Comparison of ENCODE assay signal across 22 cellular contexts in genomic region chr21:45280178-45280821, GRCh38. TPM values are rescaled to one million over a fixed set of nuclear protein-coding genes. Genes with fewer than 3 reads are reported as not detected.
DNase-seq lines count a peak whose midpoint lies in the region; ATAC-seq and TF ChIP-seq lines count a peak whose summit lies in the region.
"Had no signal": no experiment of that assay in that cellular context is flagged by ENCODE, and none has a peak within 500 bp of the region (broad histone marks: within the 10 kb centered on the region; RNA-seq: fewer than 3 reads in every experiment).

No MANE protein-coding gene starts in this region.

- no peak for TF ChIP-seq CTCF in activated CD8-positive, alpha-beta T cell treated with anti-CD3 and anti-CD28 coated beads for 36 hours (IDR thresholded peaks at IDR 0.05)
- TF ChIP-seq CTCF in RWPE2 (IDR thresholded peaks at IDR 0.05; ENCODE audit: poor library complexity, severe bottlenecking) (no peak), osteoblast (IDR thresholded peaks at IDR 0.05; ENCODE audit: extremely low read depth, low read depth, low read length) (no peak)

- no peak overlapping the region for H3K4ac ChIP-seq in trophoblast cell (ENCODE audit: low read depth, low read length)

- H3K27ac ChIP-seq in RWPE2 (ENCODE audit: poor library complexity, severe bottlenecking) (no peak overlapping the region), trophoblast cell (ENCODE audit: low read depth, low read length) (no peak overlapping the region), osteoblast (ENCODE audit: low read depth, low read length) (no peak overlapping the region)
- H3K27ac ChIP-seq: foreskin keratinocyte, prostate gland had no signal

- peaks cover 11% of the 10 kb centered on the region for H3K36me3 Mint-ChIP-seq in activated CD8-positive, alpha-beta T cell treated with anti-CD3 and anti-CD28 coated beads, Interleukin-2, amount 10 ng/mL, durations not matched to agents 7 days and 5 days (ENCODE audit: low read depth)
- H3K36me3 Mint-ChIP-seq in activated CD8-positive, alpha-beta T cell treated with anti-CD3 and anti-CD28 coated beads for 36 hours (ENCODE audit: low read depth) = peaks cover 15% of the 10 kb centered on the region

- H4K20me1 ChIP-seq in osteoblast (ENCODE audit: insufficient read depth, low read length) = peaks cover 76% of the 10 kb centered on the region

- no peak overlapping the region for H4K12ac ChIP-seq in trophoblast cell (ENCODE audit: low read depth, low read length)

- H2BK120ac ChIP-seq in trophoblast cell (ENCODE audit: insufficient read depth, low read length, poor library complexity) = no peak overlapping the region

- H3K18ac ChIP-seq in trophoblast cell (ENCODE audit: low read length) = no peak overlapping the region

- H2AK5ac ChIP-seq in trophoblast cell (ENCODE audit: low read length) = no peak overlapping the region

- H3K9ac ChIP-seq in trophoblast cell (ENCODE audit: low read length) = no peak overlapping the region
- H3K9ac ChIP-seq: SK-N-SH had no signal

- no CpG with 5 or more reads among the region's 28 CpGs for WGBS in trophoblast cell (ENCODE audit: extremely low coverage, insufficient coverage, insufficient read length)

- no peak overlapping the region for H2BK5ac ChIP-seq in trophoblast cell (ENCODE audit: low read depth, low read length, poor library complexity)

- no peak overlapping the region for H3K23ac ChIP-seq in trophoblast cell (ENCODE audit: low read length)

- peaks cover 63% of the 10 kb centered on the region for H3K36me3 ChIP-seq in RWPE2 (ENCODE audit: low read depth)
- peaks cover 79 to 86% of the 10 kb centered on the region in 2 experiments for H3K36me3 ChIP-seq in trophoblast cell (ENCODE audit: control insufficient read depth in 1 of 2, insufficient read depth in 2 of 2, low read length in 2 of 2)
- H3K36me3 ChIP-seq in osteoblast (ENCODE audit: insufficient read depth, low read length) = peaks cover 92% of the 10 kb centered on the region

- peak overlapping the region; percentile 47 for H3K27ac Mint-ChIP-seq in activated CD8-positive, alpha-beta T cell treated with anti-CD3 and anti-CD28 coated beads, Interleukin-2, amount 10 ng/mL, durations not matched to agents 7 days and 5 days
- no peak overlapping the region for H3K27ac Mint-ChIP-seq in activated CD8-positive, alpha-beta T cell treated with anti-CD3 and anti-CD28 coated beads for 36 hours
- H3K27ac Mint-ChIP-seq: activated naive CD8-positive, alpha-beta T cell; activated T-cell treated with anti-CD3 and anti-CD28 coated beads, Interleukin-2, amount 50 U/mL, for 72 hours; CD8-positive, alpha-beta T cell had no signal

- no peak overlapping the region for H3K4me3 ChIP-seq in RWPE2 (ENCODE audit: severe bottlenecking)
- H3K4me3 ChIP-seq in trophoblast cell (ENCODE audit: low read depth, low read length) = peak overlapping the region; percentile 23
- H3K4me3 ChIP-seq in osteoblast (ENCODE audit: insufficient read depth, low read length) = no peak overlapping the region
- H3K4me3 ChIP-seq: prostate gland had no signal

- no peak overlapping the region for H2BK12ac ChIP-seq in trophoblast cell (ENCODE audit: low read length)

- H3K4me2 ChIP-seq in trophoblast cell (ENCODE audit: low read length) = no peak overlapping the region
- H3K4me2 ChIP-seq in osteoblast (ENCODE audit: insufficient read depth, low read length) = no peak overlapping the region
- H3K4me2 ChIP-seq: SK-N-SH had no signal

- no peak for ATAC-seq in activated CD8-positive, alpha-beta T cell treated with anti-CD3 and anti-CD28 coated beads, Interleukin-2, amount 10 ng/mL, durations not matched to agents 7 days and 5 days
- ATAC-seq in activated CD8-positive, alpha-beta T cell treated with anti-CD3 and anti-CD28 coated beads for 36 hours = no peak
- no peak for ATAC-seq in RWPE2 (ENCODE audit: low read depth)
- ATAC-seq: activated T-cell treated with anti-CD3 and anti-CD28 coated beads, Interleukin-2, amount 50 U/mL, for 72 hours; CD8-positive, alpha-beta T cell; esophagus mucosa; foreskin keratinocyte had no signal

- DNase-seq in activated CD8-positive, alpha-beta T cell treated with anti-CD3 and anti-CD28 coated beads, Interleukin-2, amount 10 ng/mL, durations not matched to agents 7 days and 5 days = no peak
- no peak for DNase-seq in activated CD8-positive, alpha-beta T cell treated with anti-CD3 and anti-CD28 coated beads for 36 hours
- DNase-seq in RWPE2 (ENCODE audit: low spot score) (peak; percentile 24), iPS-NIHi11 (ENCODE audit: low spot score) (peak; percentile 0), trophoblast cell (no peak), osteoblast (ENCODE audit: insufficient read length, low spot score, missing footprints) (no peak)
- no peak for DNase-seq in stimulated activated CD4-positive, alpha-beta T cell treated with anti-CD3 and anti-CD28 coated beads, Interleukin-2, amount 100 ng/mL, for 48 hours
- no peak for DNase-seq in effector CD8-positive, alpha-beta T cell (lab: John Stamatoyannopoulos, UW)
- DNase-seq: activated CD4-positive, alpha-beta T cell treated with anti-CD3 and anti-CD28 coated beads, Interleukin-2, amount 50 U/mL, for 4 hours; activated T-cell treated with anti-CD3 and anti-CD28 coated beads, Interleukin-2, amount 50 U/mL, for 72 hours; AML-193; effector memory CD4-positive, alpha-beta T cell; foreskin keratinocyte; hippocampal formation; NCI-H1417; NCI-H2107; SK-N-SH had no signal

- H3K4me1 Mint-ChIP-seq in activated CD8-positive, alpha-beta T cell treated with anti-CD3 and anti-CD28 coated beads, Interleukin-2, amount 10 ng/mL, durations not matched to agents 7 days and 5 days (ENCODE audit: low read depth) = peaks cover 4% of the 10 kb centered on the region
- H3K4me1 Mint-ChIP-seq in activated CD8-positive, alpha-beta T cell treated with anti-CD3 and anti-CD28 coated beads for 36 hours (ENCODE audit: low read depth) = peaks cover 3% of the 10 kb centered on the region
- H3K4me1 Mint-ChIP-seq: neural crest cell had no signal

- no peak overlapping the region for H4K91ac ChIP-seq in trophoblast cell (ENCODE audit: low read depth, low read length)

- no peaks in the 10 kb centered on the region for H3K27me3 ChIP-seq in RWPE2 (ENCODE audit: insufficient read depth, poor library complexity, severe bottlenecking)
- no peaks in the 10 kb centered on the region for H3K27me3 ChIP-seq in trophoblast cell (ENCODE audit: insufficient read depth, low read length)
- H3K27me3 ChIP-seq in osteoblast (ENCODE audit: insufficient read depth, low read length) = no peaks in the 10 kb centered on the region
- H3K27me3 ChIP-seq: foreskin keratinocyte had no signal

- H3K9me3 ChIP-seq in RWPE2 (ENCODE audit: severe bottlenecking) (no peaks in the 10 kb centered on the region), trophoblast cell (ENCODE audit: insufficient read depth, low read depth, low read length) (peaks cover 6% of the 10 kb centered on the region), osteoblast (ENCODE audit: low read depth, low read length) (no peaks in the 10 kb centered on the region)
- H3K9me3 ChIP-seq: prostate gland, SK-N-SH had no signal

- intact Hi-C loops in activated CD8-positive, alpha-beta T cell treated with anti-CD3 and anti-CD28 coated beads for 36 hours (cut with micrococcal nuclease) = no loop called here

- H4K8ac ChIP-seq in trophoblast cell (ENCODE audit: low read depth, low read length) = no peak overlapping the region

- H3K4me3 Mint-ChIP-seq in activated CD8-positive, alpha-beta T cell treated with anti-CD3 and anti-CD28 coated beads, Interleukin-2, amount 10 ng/mL, durations not matched to agents 7 days and 5 days = no peak overlapping the region
- H3K4me3 Mint-ChIP-seq in activated CD8-positive, alpha-beta T cell treated with anti-CD3 and anti-CD28 coated beads for 36 hours = no peak overlapping the region
- H3K4me3 Mint-ChIP-seq: activated naive CD8-positive, alpha-beta T cell; activated T-cell treated with anti-CD3 and anti-CD28 coated beads, Interleukin-2, amount 50 U/mL, for 72 hours; CD8-positive, alpha-beta T cell; neural crest cell had no signal

- H3K79me2 ChIP-seq in trophoblast cell (ENCODE audit: control insufficient read depth, insufficient read depth, low read length, poor library complexity) (no peaks in the 10 kb centered on the region), osteoblast (ENCODE audit: insufficient read depth, low read length) (peaks cover 85% of the 10 kb centered on the region)

- POLR2A ChIA-PET in activated CD8-positive, alpha-beta T cell treated with anti-CD3 and anti-CD28 coated beads, Interleukin-2, amount 10 ng/mL, durations not matched to agents 7 days and 5 days (lab: Charles Lee) = no interaction called here
- POLR2A ChIA-PET in activated CD8-positive, alpha-beta T cell treated with anti-CD3 and anti-CD28 coated beads for 36 hours (lab: Charles Lee) = interaction anchor here (1.4 kb wide), 1 partner anchor 10 kb away, joined by 6 read pairs; no protein-coding TSS in a partner anchor

- H3K79me1 ChIP-seq in trophoblast cell (ENCODE audit: low read length) = no peaks in the 10 kb centered on the region

- H3K9me3 Mint-ChIP-seq in activated CD8-positive, alpha-beta T cell treated with anti-CD3 and anti-CD28 coated beads, Interleukin-2, amount 10 ng/mL, durations not matched to agents 7 days and 5 days (ENCODE audit: insufficient read depth) = no peaks in the 10 kb centered on the region
- H3K9me3 Mint-ChIP-seq in activated CD8-positive, alpha-beta T cell treated with anti-CD3 and anti-CD28 coated beads for 36 hours = no peaks in the 10 kb centered on the region
- H3K9me3 Mint-ChIP-seq: activated T-cell treated with anti-CD3 and anti-CD28 coated beads, Interleukin-2, amount 50 U/mL, for 72 hours; CD8-positive, alpha-beta T cell; neural crest cell had no signal

- H3K4me1 ChIP-seq in RWPE2 (ENCODE audit: insufficient read depth, poor library complexity, severe bottlenecking) (no peaks in the 10 kb centered on the region), trophoblast cell (ENCODE audit: control insufficient read depth in 1 of 2, insufficient read depth in 2 of 2, low read length in 2 of 2) (no peaks in the 10 kb centered on the region), osteoblast (ENCODE audit: insufficient read depth, low read length) (no peaks in the 10 kb centered on the region)
- H3K4me1 ChIP-seq: foreskin keratinocyte, prostate gland had no signal

- H2AFZ ChIP-seq in trophoblast cell (ENCODE audit: insufficient read depth, low read length, poor library complexity) (no peak overlapping the region), osteoblast (ENCODE audit: low read length) (no peak overlapping the region)

- H3K27me3 Mint-ChIP-seq in activated CD8-positive, alpha-beta T cell treated with anti-CD3 and anti-CD28 coated beads, Interleukin-2, amount 10 ng/mL, durations not matched to agents 7 days and 5 days (ENCODE audit: low read depth) = no peaks in the 10 kb centered on the region
- H3K27me3 Mint-ChIP-seq in activated CD8-positive, alpha-beta T cell treated with anti-CD3 and anti-CD28 coated beads for 36 hours = no peaks in the 10 kb centered on the region
- H3K27me3 Mint-ChIP-seq: activated naive CD8-positive, alpha-beta T cell had no signal

- no peak overlapping the region for H3K14ac ChIP-seq in trophoblast cell (ENCODE audit: low read length)

- CTCF ChIA-PET in activated CD8-positive, alpha-beta T cell treated with anti-CD3 and anti-CD28 coated beads, Interleukin-2, amount 10 ng/mL, durations not matched to agents 7 days and 5 days (lab: Charles Lee) = interaction anchor here (0.8 kb wide), 1 partner anchor 12 kb away, joined by 3 read pairs; no protein-coding TSS in a partner anchor
- CTCF ChIA-PET in activated CD8-positive, alpha-beta T cell treated with anti-CD3 and anti-CD28 coated beads for 36 hours (lab: Charles Lee) = no interaction called here

RNA-seq across cellular contexts. Expression of gene POFUT2, which starts 7.4 kb away (rescaled TPM):
- total RNA-seq in activated CD8-positive, alpha-beta T cell treated with anti-CD3 and anti-CD28 coated beads, Interleukin-2, amount 10 ng/mL, durations not matched to agents 7 days and 5 days = 10 to 100 TPM; 13.6 to 16.0 TPM
- total RNA-seq in activated CD8-positive, alpha-beta T cell treated with anti-CD3 and anti-CD28 coated beads for 36 hours = 10 to 100 TPM; 11.7 to 12.4 TPM
- 33.1 and 33.8 TPM in 2 replicates for polyA plus RNA-seq in trophoblast cell (2013)
- 35.8 and 39.2 TPM in 2 replicates for total RNA-seq in osteoblast

Comparison
In these comparisons a context has a peak if more than half of its experiments do, and no peak if none do; other contexts are left out.
1. DNase-seq: peak in RWPE2 (single experiment) and iPS-NIHi11 (single experiment); none in activated CD8-positive, alpha-beta T cell treated with anti-CD3 and anti-CD28 coated beads, Interleukin-2, amount 10 ng/mL, durations not matched to agents 7 days and 5 days (single experiment), activated CD8-positive, alpha-beta T cell treated with anti-CD3 and anti-CD28 coated beads for 36 hours (single experiment), trophoblast cell (0 of 2), osteoblast (single experiment), stimulated activated CD4-positive, alpha-beta T cell treated with anti-CD3 and anti-CD28 coated beads, Interleukin-2, amount 100 ng/mL, for 48 hours (0 of 2) and effector CD8-positive, alpha-beta T cell (single experiment).